In the genomic region with DNA sequence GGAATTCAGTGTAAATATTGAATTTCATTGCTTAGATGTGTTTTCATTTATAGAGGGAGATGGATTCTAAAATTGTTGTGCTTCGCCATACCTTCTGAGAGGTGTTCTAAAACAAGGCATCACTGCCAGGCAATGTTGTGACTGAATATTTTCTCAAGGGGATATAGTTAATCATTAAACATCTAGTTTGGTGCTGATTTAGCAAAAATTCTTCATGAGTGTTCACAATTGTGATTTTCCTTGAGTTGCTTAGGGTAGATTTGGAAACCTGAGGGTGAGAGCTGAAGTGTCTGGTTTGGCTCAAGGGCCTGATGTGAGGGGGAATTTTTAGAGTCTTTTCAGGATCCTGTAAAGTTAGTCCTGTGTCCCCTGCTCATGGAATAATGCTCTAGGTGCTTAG, we compare ENCODE assay signal across 23 cellular contexts.
"Had no signal": no experiment of that assay in that cellular context is flagged by ENCODE, and none has a peak within 500 bp of the region (broad histone marks: within the 10 kb centered on the region; RNA-seq: fewer than 3 reads in every experiment).

No MANE protein-coding gene starts in this region.

- H3K4me3 ChIP-seq: SJSA1, SK-N-MC had no signal

- H3K4me1 ChIP-seq: SJSA1 had no signal

- H3K9ac ChIP-seq: KMS-11 had no signal

- H3K27me3 ChIP-seq: SJSA1 had no signal

- H3K36me3 ChIP-seq: SJSA1 had no signal

- H3K27ac ChIP-seq: HL-60, KMS-11, SJSA1, SK-N-MC had no signal

- DNase-seq: Kasumi-1, MM.1S, NCI-H1092 treated with DMSO at 0.1 percent for 48 hours, NCI-H1436, NCI-H187, NCI-H2029, NCI-H2081 treated with DMSO at 0.1 percent for 48 hours, NCI-H2171, NCI-H226, NCI-H446, NCI-H510A, NCI-H524 treated with DMSO at 0.1 percent for 48 hours, NCI-H69, NCI-H774, Right ventricle myocardium superior, RPMI8226, SIG-M5 had no signal

- FAIRE-seq: HTR-8/SVneo, RCC 7860 had no signal

- H3K9me3 ChIP-seq: SJSA1 had no signal

- H3K4me2 ChIP-seq: KMS-11 had no signal
